ENCODE assay signal across 8 cellular contexts in genomic region chr11:72782081-72782920, GRCh38. TPM values are rescaled to one million over a fixed set of nuclear protein-coding genes. Genes with fewer than 3 reads are reported as not detected.
DNase-seq lines count a peak whose midpoint lies in the region; ATAC-seq and TF ChIP-seq lines count a peak whose summit lies in the region.

No MANE protein-coding gene starts in this region.

- WGBS in psoas muscle, 3 donors: 44 to 54% (median 46%) methylated on average over 14 of the region's 14 CpGs

- H3K4me1 ChIP-seq in Panc1 (ENCODE audit: control insufficient read depth, insufficient read depth, low read length): peaks cover 12% of the 10 kb centered on the region; the same call in 1 of the 2 replicates
- H3K4me1 ChIP-seq in psoas muscle: peaks cover 24% of the 10 kb centered on the region

- H3K9me3 ChIP-seq in Panc1 (ENCODE audit: control insufficient read depth, insufficient read depth, low read depth, low read length) (no peaks in the 10 kb centered on the region), psoas muscle (no peaks in the 10 kb centered on the region)

- H3K4me3 ChIP-seq in AG09309 (ENCODE audit: control insufficient read depth, low read depth, low read length) (peak overlapping the region; percentile 16), Panc1 (ENCODE audit: low read depth in 2 of 2, low read length in 2 of 2) (peak overlapping the region; percentile 38 to 40), epithelial cell of proximal tubule (ENCODE audit: low read depth, low read length) (peak overlapping the region; percentile 59), psoas muscle (peak overlapping the region; percentile 75)

- no peak for TF ChIP-seq CTCF in AG09309 (IDR thresholded peaks at IDR 0.05; ENCODE audit: control insufficient read depth, insufficient read depth, low read depth, low read length, missing control alignments)
- no peak for TF ChIP-seq CTCF in Panc1 (IDR thresholded peaks at IDR 0.05)
- TF ChIP-seq CTCF in epithelial cell of proximal tubule (conservative IDR thresholded peaks at IDR 0.05; ENCODE audit: low read depth, low read length): no peak
- TF ChIP-seq CTCF in psoas muscle (IDR thresholded peaks at IDR 0.05): no peak

- POLR2A ChIA-PET in Panc1 (lab: Charles Lee): no interaction called here

- H3K36me3 ChIP-seq in Panc1 (ENCODE audit: control insufficient read depth, insufficient read depth, low read length) (no peaks in the 10 kb centered on the region; the same call in 1 of the 2 replicates), psoas muscle (ENCODE audit: insufficient read depth in 1 of 2, low read depth in 1 of 2) (no peaks in the 10 kb centered on the region)

- intact Hi-C loops in Panc1 (cut with micrococcal nuclease; ENCODE audit: unreplicated experiment): no loop called here
- intact Hi-C loops in psoas muscle (cut with DNase I): no loop called here

- H3K27me3 ChIP-seq in Panc1 (ENCODE audit: control insufficient read depth, insufficient read depth, low read length) (no peaks in the 10 kb centered on the region), psoas muscle (ENCODE audit: insufficient read depth in 3 of 3, low read length in 2 of 3) (no peaks in the 10 kb centered on the region)

- ATAC-seq in GM19324 (IDR thresholded peaks at IDR 0.05; ENCODE audit: low FRiP score, unreplicated experiment): peak; percentile 9
- ATAC-seq in Panc1: peak; percentile 46
- peak in 3 of 4 donors; percentile 1 to 5 (median 3) for ATAC-seq in psoas muscle
- ATAC-seq in HG03342 (IDR thresholded peaks at IDR 0.05; ENCODE audit: unreplicated experiment): no peak

- DNase-seq in AG09309 (ENCODE audit: low read depth) (no peak), Panc1 (ENCODE audit: low read depth, low spot score) (no peak), epithelial cell of proximal tubule (ENCODE audit: low read depth) (no peak), psoas muscle (peak in 1 of 2 donors; percentile 43), GOT3 (lab: John Stamatoyannopoulos, UW) (no peak), T1000 (lab: John Stamatoyannopoulos, UW) (no peak)

- no TSS peak for BruUV-seq in Panc1 (replicated peaks; lab: Mats Ljungman, UMichigan)

- CTCF ChIA-PET in Panc1 (lab: Charles Lee): interaction anchor here (0.9 kb wide), 1 partner anchor 10 kb away, joined by 3 read pairs; no protein-coding TSS in a partner anchor

- in situ Hi-C loops in Panc1 (cut with HindIII; ENCODE audit: low pct_unique_long_range_greater_than_20kb, low sequenced_read_pairs): no loop called here

- H3K27ac ChIP-seq in Panc1 (ENCODE audit: low read length) (no peak overlapping the region), psoas muscle (no peak overlapping the region)

RNA-seq across cellular contexts. Expression of gene STARD10, which starts 11.5 kb away (rescaled TPM):
- total RNA-seq in Panc1 (2021; ENCODE audit: unreplicated experiment) (32.1 TPM), epithelial cell of proximal tubule (54.8 and 67.4 TPM in 2 replicates), psoas muscle (10 to 100 TPM; 47.3 to 70.7 (median 57.7) TPM)
- polyA plus RNA-seq in Panc1 (2012; ENCODE audit: insufficient read length): 64.9 TPM
- polyA plus RNA-seq in psoas muscle: 10 to 100 TPM; 18.6 to 99.9 (median 57.3) TPM

RNA-seq across cellular contexts. Expression of gene ARAP1, which starts 30.1 kb away (rescaled TPM):
- 73.6 TPM for total RNA-seq in Panc1 (2021; ENCODE audit: unreplicated experiment)
- 108 TPM for polyA plus RNA-seq in Panc1 (2012; ENCODE audit: insufficient read length)
- 56.2 and 60.2 TPM in 2 replicates for total RNA-seq in epithelial cell of proximal tubule
- 10 to 100 TPM; 16.0 to 27.5 (median 18.9) TPM for total RNA-seq in psoas muscle
- polyA plus RNA-seq in psoas muscle: 10 to 100 TPM; 16.8 to 19.8 (median 17.5) TPM

RNA-seq across cellular contexts. Expression of gene ATG16L2, which starts 31.9 kb away (rescaled TPM):
- total RNA-seq in Panc1 (2021; ENCODE audit: unreplicated experiment) (14.6 TPM), epithelial cell of proximal tubule (7.3 and 40.1 TPM in 2 replicates), psoas muscle (1 to 10 TPM; 4.5 to 9.6 (median 5.4) TPM)
- polyA plus RNA-seq in Panc1 (2012; ENCODE audit: insufficient read length): 15.3 TPM
- 1 to 10 TPM; 3.9 to 5.2 (median 4.7) TPM for polyA plus RNA-seq in psoas muscle

Comparison
In these comparisons a context has a peak if more than half of its experiments do, and no peak if none do; other contexts are left out.
1. H3K4me3 ChIP-seq: peak in every context shown above with its lines; median percentile 75 in psoas muscle; 59 in epithelial cell of proximal tubule; 39 in Panc1; 16 in AG09309.